Comparison of ENCODE assay signal across 32 cellular contexts in the genomic region with DNA sequence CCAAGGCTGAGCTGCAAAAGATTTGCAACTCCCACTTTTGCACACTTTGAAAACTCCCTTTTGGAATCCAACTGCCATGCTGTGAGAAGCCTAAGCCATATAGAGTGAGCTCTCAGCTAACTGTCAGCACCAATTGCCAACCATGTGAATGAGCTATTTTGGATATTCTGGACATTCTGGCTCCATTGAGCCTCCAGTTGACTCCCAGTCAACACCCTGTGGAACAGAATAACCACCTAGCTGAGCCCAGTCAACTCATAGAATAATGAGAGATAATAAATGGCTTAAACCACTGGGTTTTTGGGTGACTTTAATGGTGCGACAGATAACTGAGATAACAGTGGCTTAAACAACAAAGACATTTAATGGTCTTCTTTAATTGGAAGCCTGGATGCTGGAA.
DNase-seq lines count a peak whose midpoint lies in the region; ATAC-seq, FAIRE-seq and TF ChIP-seq lines count a peak whose summit lies in the region.
"Had no signal": no experiment of that assay in that cellular context is flagged by ENCODE, and none has a peak within 500 bp of the region (broad histone marks: within the 10 kb centered on the region; RNA-seq: fewer than 3 reads in every experiment).

No MANE protein-coding gene starts in this region.

- TF ChIP-seq EP300 in HepG2 (IDR thresholded peaks at IDR 0.05; ENCODE audit: low read depth in 2 of 2, low read length in 2 of 2), result no peak
- no peak for TF ChIP-seq EP300 in HepG2 (CRISPR knock-in tag; IDR thresholded peaks at IDR 0.05; ENCODE audit: borderline replicate concordance)

- H3K9ac ChIP-seq in HepG2 (ENCODE audit: insufficient read depth, low read depth, low read length), result no peak overlapping the region
- H3K9ac ChIP-seq: BLaER1; BLaER1 treated with 17β-estradiol and CSF1 and Interleukin-3, amounts not matched to agents 10 nM and 100 nM had no signal

- H3K4me1 Mint-ChIP-seq in GM23338, result peaks cover 13% of the 10 kb centered on the region; the same call in 2 of the 3 replicates
- H3K4me1 Mint-ChIP-seq: B cell; CD14-positive monocyte; CD4-positive, alpha-beta memory T cell; CD4-positive, CD25-positive, alpha-beta regulatory T cell; CD8-positive, alpha-beta memory T cell had no signal

- in situ Hi-C loops in HepG2 (cut with HindIII; ENCODE audit: extremely low pct_ligation_motif_present, low pct_unique_long_range_greater_than_20kb), result no loop called here

- H3K27me3 Mint-ChIP-seq in GM23338 (ENCODE audit: insufficient read depth, low read depth, poor library complexity), result peaks cover 3% of the 10 kb centered on the region
- H3K27me3 Mint-ChIP-seq: B cell had no signal

- no peak overlapping the region for H3K27ac Mint-ChIP-seq in GM23338
- H3K27ac Mint-ChIP-seq: B cell; CD14-positive monocyte; CD4-positive, alpha-beta memory T cell; CD4-positive, alpha-beta T cell; CD4-positive, CD25-positive, alpha-beta regulatory T cell; CD8-positive, alpha-beta memory T cell; CD8-positive, alpha-beta T cell had no signal

- peaks cover 4% of the 10 kb centered on the region; the same call in 2 of the 3 replicates for H3K9me3 Mint-ChIP-seq in GM23338
- H3K9me3 Mint-ChIP-seq: CD8-positive, alpha-beta T cell had no signal

- H4K20me1 ChIP-seq in HepG2 (ENCODE audit: insufficient read depth, low read length), result no peaks in the 10 kb centered on the region
- H4K20me1 ChIP-seq in GM23338 (replicated peaks; ENCODE audit: insufficient read depth), result no peaks in the 10 kb centered on the region
- H4K20me1 ChIP-seq: BLaER1; BLaER1 treated with 17β-estradiol and CSF1 and Interleukin-3, amounts not matched to agents 10 nM and 100 nM had no signal

- TF ChIP-seq CTCF in HepG2 (CRISPR knock-in tag; IDR thresholded peaks at IDR 0.05), result no peak
- TF ChIP-seq CTCF in right lobe of liver (IDR thresholded peaks at IDR 0.05), result no peak
- no peak for TF ChIP-seq CTCF in GM23338 (conservative IDR thresholded peaks at IDR 0.05; ENCODE audit: low read depth in 2 of 2)

- H3K4me1 ChIP-seq in HepG2 (ENCODE audit: insufficient read depth, low read length), result no peaks in the 10 kb centered on the region
- H3K4me1 ChIP-seq in right lobe of liver, result no peaks in the 10 kb centered on the region
- peaks cover 6% of the 10 kb centered on the region for H3K4me1 ChIP-seq in GM23338 (ENCODE audit: insufficient read depth)
- H3K4me1 ChIP-seq: A549; BE2C; BLaER1; BLaER1 treated with 17β-estradiol and CSF1 and Interleukin-3, amounts not matched to agents 10 nM and 100 nM; Caco-2 had no signal

- H3K27me3 ChIP-seq in HepG2 (ENCODE audit: control insufficient read depth in 1 of 2, insufficient read depth in 2 of 2, low read length in 2 of 2), result no peaks in the 10 kb centered on the region; a peak in 1 of 5 replicates
- no peaks in the 10 kb centered on the region for H3K27me3 ChIP-seq in right lobe of liver
- no peaks in the 10 kb centered on the region for H3K27me3 ChIP-seq in GM23338 (ENCODE audit: insufficient read depth)
- H3K27me3 ChIP-seq: BE2C; BLaER1; BLaER1 treated with 17β-estradiol and CSF1 and Interleukin-3, amounts not matched to agents 10 nM and 100 nM had no signal

- H3K4me3 ChIP-seq in HepG2 (replicated peaks in 1 of 3; ENCODE audit: insufficient read depth in 1 of 3, low read depth in 2 of 3, low read length in 3 of 3) (no peak overlapping the region), right lobe of liver (no peak overlapping the region), GM23338 (no peak overlapping the region)
- H3K4me3 ChIP-seq: A549; BLaER1; BLaER1 treated with 17β-estradiol and CSF1 and Interleukin-3, amounts not matched to agents 10 nM and 100 nM had no signal

- no peak for TF ChIP-seq POLR2A in HepG2 (IDR thresholded peaks at IDR 0.05; ENCODE audit: insufficient read depth in 1 of 2, low read depth in 2 of 2, low read length in 2 of 2)
- no peak for TF ChIP-seq POLR2A in right lobe of liver (IDR thresholded peaks at IDR 0.05)

- no peaks in the 10 kb centered on the region for H3K36me3 ChIP-seq in HepG2 (replicated peaks in 1 of 2; ENCODE audit: control insufficient read depth in 1 of 2, insufficient read depth in 2 of 2, low read length in 2 of 2)
- no peaks in the 10 kb centered on the region for H3K36me3 ChIP-seq in right lobe of liver
- H3K36me3 ChIP-seq in GM23338 (ENCODE audit: insufficient read depth), result no peaks in the 10 kb centered on the region
- H3K36me3 ChIP-seq: BE2C; BLaER1; BLaER1 treated with 17β-estradiol and CSF1 and Interleukin-3, amounts not matched to agents 10 nM and 100 nM had no signal

- H3K9me3 ChIP-seq in HepG2 (ENCODE audit: low read length) (no peaks in the 10 kb centered on the region), right lobe of liver (no peaks in the 10 kb centered on the region)
- H3K9me3 ChIP-seq: A549, BE2C, BLaER1, Caco-2 had no signal

- no peak for TF ChIP-seq RAD21 in HepG2 (CRISPR knock-in tag; IDR thresholded peaks at IDR 0.05)

- no peak overlapping the region for H3K4me3 Mint-ChIP-seq in GM23338
- H3K4me3 Mint-ChIP-seq: B cell; CD14-positive monocyte; CD4-positive, alpha-beta memory T cell; CD4-positive, alpha-beta T cell; CD4-positive, CD25-positive, alpha-beta regulatory T cell; CD8-positive, alpha-beta memory T cell; CD8-positive, alpha-beta T cell had no signal

- 0 out of 2 replicates have a peak, but pooled peaks cover 4% of the 10 kb centered on the region for H3K9me2 ChIP-seq in GM23338 (ENCODE audit: insufficient read depth)

- no TSS peak for BruUV-seq in HepG2 (replicated peaks; lab: Mats Ljungman, UMichigan)

- WGBS in HepG2 (ENCODE audit: low lambda C conversion rate), result 0% methylated on average over 1 of the region's 1 CpG
- WGBS in right lobe of liver (ENCODE audit: insufficient coverage, low coverage, low lambda C conversion rate, missing lambda C conversion rate), result 50% methylated on average over 1 of the region's 1 CpG

- no peak for ATAC-seq in HepG2
- no peak for ATAC-seq in right lobe of liver
- ATAC-seq in GM23338, result no peak
- ATAC-seq: A549; CD8-positive, alpha-beta T cell had no signal

- intact Hi-C loops in HepG2 (cut with micrococcal nuclease; ENCODE audit: unreplicated experiment) (no loop called here), right lobe of liver (cut with DNase I) (no loop called here)

- no peak for FAIRE-seq in HepG2 (lab: Jason Lieb, UNC)
- FAIRE-seq: A204.1, A549, D721Med had no signal

- H3K4me2 ChIP-seq in HepG2 (ENCODE audit: low read depth, low read length) (no peak overlapping the region), GM23338 (no peak overlapping the region)
- H3K4me2 ChIP-seq: A549; BLaER1; BLaER1 treated with 17β-estradiol and CSF1 and Interleukin-3, amounts not matched to agents 10 nM and 100 nM had no signal

- no peaks in the 10 kb centered on the region for H3F3A ChIP-seq in GM23338 (replicated peaks; ENCODE audit: low read depth)

- DNase-seq in HepG2 (ENCODE audit: low spot score), result no peak
- no peak for DNase-seq in right lobe of liver
- DNase-seq in GM23338 (ENCODE audit: low spot score), result no peak
- DNase-seq in OCI-M2 (lab: John Stamatoyannopoulos, UW; ENCODE audit: unreplicated experiment), result no peak
- DNase-seq: 8988T; ACHN; AML-193; BE2C; C1 segment of cervical spinal cord; Caco-2; Calu3; CD4-positive, alpha-beta memory T cell; CD4-positive, alpha-beta T cell; CD4-positive, CD25-positive, alpha-beta regulatory T cell; CD8-positive, alpha-beta memory T cell; CD8-positive, alpha-beta T cell; COR-L47; DMS 273 treated with DMSO at 0.1 percent for 48 hours; DMS153; DMS53; DMS79; DMS79 treated with DMSO at 0.1 percent for 48 hours; DND-41; EL had no signal

- H2AFZ ChIP-seq in HepG2 (ENCODE audit: low read length) (no peak overlapping the region), GM23338 (no peak overlapping the region)

- POLR2A ChIA-PET in HepG2 (lab: Yijun Ruan, JAX), result no interaction called here

- H3K79me2 ChIP-seq in HepG2 (ENCODE audit: insufficient read depth, low read length) (no peaks in the 10 kb centered on the region), GM23338 (replicated peaks; ENCODE audit: insufficient read depth) (no peaks in the 10 kb centered on the region)

- H3K27ac ChIP-seq in HepG2 (ENCODE audit: extremely low read length, insufficient read depth, low read length) (no peak overlapping the region), right lobe of liver (no peak overlapping the region), GM23338 (ENCODE audit: low read depth) (no peak overlapping the region)
- H3K27ac ChIP-seq: A549; BLaER1; BLaER1 treated with 17β-estradiol and CSF1 and Interleukin-3, amounts not matched to agents 10 nM and 100 nM; C4-2B had no signal

- CTCF ChIA-PET in HepG2 (lab: Yijun Ruan, JAX; ENCODE audit: low intra/inter-chr PET ratio, low total read pairs), result no interaction called here

- H3K36me3 Mint-ChIP-seq in GM23338 (ENCODE audit: low read depth), result no peaks in the 10 kb centered on the region
- H3K36me3 Mint-ChIP-seq: CD14-positive monocyte; CD4-positive, alpha-beta memory T cell; CD4-positive, CD25-positive, alpha-beta regulatory T cell; CD8-positive, alpha-beta memory T cell; CD8-positive, alpha-beta T cell had no signal

TF ChIP-seq in HepG2, 621 proteins besides CTCF, POLR2A, EP300 and RAD21:
- TF ChIP-seq SNAI1 (CRISPR knock-in tag; IDR thresholded peaks at IDR 0.05; ENCODE audit: borderline replicate concordance) (no peak), ZNF577 (CRISPR knock-in tag; IDR thresholded peaks at IDR 0.05; ENCODE audit: borderline replicate concordance, low read depth) (no peak), ZNF331 (CRISPR knock-in tag; IDR thresholded peaks at IDR 0.05) (peak; percentile 79)

TF ChIP-seq in GM23338, 12 proteins besides CTCF, POLR2A, EP300 and RAD21:
- TF ChIP-seq ZNF114 (CRISPR knock-in tag; IDR thresholded peaks at IDR 0.05) (no peak), EZH2phosphoT487 (IDR thresholded peaks at IDR 0.05; ENCODE audit: unreplicated experiment) (no peak), EZH2 (IDR thresholded peaks at IDR 0.05; ENCODE audit: low read depth, unreplicated experiment) (no peak), ZNF331 (CRISPR knock-in tag; IDR thresholded peaks at IDR 0.05; ENCODE audit: low read depth) (peak; percentile 70)
